1 cellular context compared by ENCODE assay signal in the genomic region with DNA sequence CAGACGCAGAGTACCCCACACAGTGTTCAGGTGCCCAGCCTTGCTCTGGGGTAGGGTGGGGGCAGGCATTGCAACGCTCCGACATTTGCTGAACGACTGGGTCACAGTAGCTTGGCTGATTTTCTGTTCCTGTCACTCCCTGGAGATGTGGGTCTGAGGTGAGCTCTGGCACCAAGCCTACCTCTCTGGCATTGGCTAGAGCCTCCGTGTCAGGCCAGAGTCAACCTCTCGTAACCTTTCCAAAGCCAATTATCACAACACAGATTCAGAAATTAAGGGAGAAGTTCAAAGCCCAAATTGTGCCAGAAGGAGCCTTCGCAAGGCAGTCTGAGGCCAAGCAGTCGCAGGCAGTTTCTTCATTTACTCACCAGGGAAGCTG.
TF ChIP-seq lines count a peak whose summit lies in the region.

No MANE protein-coding gene starts in this region.

TF ChIP-seq in GM23338, 12 proteins besides CTCF, POLR2A, EP300 and RAD21:
- TF ChIP-seq POLR2AphosphoS5 (IDR thresholded peaks at IDR 0.05; ENCODE audit: low read depth) (no peak), EZH2phosphoT487 (IDR thresholded peaks at IDR 0.05; ENCODE audit: unreplicated experiment) (no peak), REST (IDR thresholded peaks at IDR 0.05; ENCODE audit: unreplicated experiment) (no peak), EZH2 (IDR thresholded peaks at IDR 0.05; ENCODE audit: low read depth, unreplicated experiment) (no peak), STAT1 (IDR thresholded peaks at IDR 0.05; ENCODE audit: unreplicated experiment) (no peak), ZNF114 (CRISPR knock-in tag; IDR thresholded peaks at IDR 0.05) (no peak), JUNB (IDR thresholded peaks at IDR 0.05; ENCODE audit: unreplicated experiment) (no peak), NANOG (IDR thresholded peaks at IDR 0.05; ENCODE audit: borderline replicate concordance) (no peak), CREB1 (CRISPR knock-in tag; IDR thresholded peaks at IDR 0.05; ENCODE audit: low read depth) (no peak), ZNF331 (CRISPR knock-in tag; IDR thresholded peaks at IDR 0.05; ENCODE audit: low read depth) (no peak)
- TF ChIP-seq, protein P1, sequence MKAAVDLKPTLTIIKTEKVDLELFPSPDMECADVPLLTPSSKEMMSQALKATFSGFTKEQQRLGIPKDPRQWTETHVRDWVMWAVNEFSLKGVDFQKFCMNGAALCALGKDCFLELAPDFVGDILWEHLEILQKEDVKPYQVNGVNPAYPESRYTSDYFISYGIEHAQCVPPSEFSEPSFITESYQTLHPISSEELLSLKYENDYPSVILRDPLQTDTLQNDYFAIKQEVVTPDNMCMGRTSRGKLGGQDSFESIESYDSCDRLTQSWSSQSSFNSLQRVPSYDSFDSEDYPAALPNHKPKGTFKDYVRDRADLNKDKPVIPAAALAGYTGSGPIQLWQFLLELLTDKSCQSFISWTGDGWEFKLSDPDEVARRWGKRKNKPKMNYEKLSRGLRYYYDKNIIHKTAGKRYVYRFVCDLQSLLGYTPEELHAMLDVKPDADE (IDR thresholded peaks at IDR 0.05): no peak
- TF ChIP-seq, protein P2, sequence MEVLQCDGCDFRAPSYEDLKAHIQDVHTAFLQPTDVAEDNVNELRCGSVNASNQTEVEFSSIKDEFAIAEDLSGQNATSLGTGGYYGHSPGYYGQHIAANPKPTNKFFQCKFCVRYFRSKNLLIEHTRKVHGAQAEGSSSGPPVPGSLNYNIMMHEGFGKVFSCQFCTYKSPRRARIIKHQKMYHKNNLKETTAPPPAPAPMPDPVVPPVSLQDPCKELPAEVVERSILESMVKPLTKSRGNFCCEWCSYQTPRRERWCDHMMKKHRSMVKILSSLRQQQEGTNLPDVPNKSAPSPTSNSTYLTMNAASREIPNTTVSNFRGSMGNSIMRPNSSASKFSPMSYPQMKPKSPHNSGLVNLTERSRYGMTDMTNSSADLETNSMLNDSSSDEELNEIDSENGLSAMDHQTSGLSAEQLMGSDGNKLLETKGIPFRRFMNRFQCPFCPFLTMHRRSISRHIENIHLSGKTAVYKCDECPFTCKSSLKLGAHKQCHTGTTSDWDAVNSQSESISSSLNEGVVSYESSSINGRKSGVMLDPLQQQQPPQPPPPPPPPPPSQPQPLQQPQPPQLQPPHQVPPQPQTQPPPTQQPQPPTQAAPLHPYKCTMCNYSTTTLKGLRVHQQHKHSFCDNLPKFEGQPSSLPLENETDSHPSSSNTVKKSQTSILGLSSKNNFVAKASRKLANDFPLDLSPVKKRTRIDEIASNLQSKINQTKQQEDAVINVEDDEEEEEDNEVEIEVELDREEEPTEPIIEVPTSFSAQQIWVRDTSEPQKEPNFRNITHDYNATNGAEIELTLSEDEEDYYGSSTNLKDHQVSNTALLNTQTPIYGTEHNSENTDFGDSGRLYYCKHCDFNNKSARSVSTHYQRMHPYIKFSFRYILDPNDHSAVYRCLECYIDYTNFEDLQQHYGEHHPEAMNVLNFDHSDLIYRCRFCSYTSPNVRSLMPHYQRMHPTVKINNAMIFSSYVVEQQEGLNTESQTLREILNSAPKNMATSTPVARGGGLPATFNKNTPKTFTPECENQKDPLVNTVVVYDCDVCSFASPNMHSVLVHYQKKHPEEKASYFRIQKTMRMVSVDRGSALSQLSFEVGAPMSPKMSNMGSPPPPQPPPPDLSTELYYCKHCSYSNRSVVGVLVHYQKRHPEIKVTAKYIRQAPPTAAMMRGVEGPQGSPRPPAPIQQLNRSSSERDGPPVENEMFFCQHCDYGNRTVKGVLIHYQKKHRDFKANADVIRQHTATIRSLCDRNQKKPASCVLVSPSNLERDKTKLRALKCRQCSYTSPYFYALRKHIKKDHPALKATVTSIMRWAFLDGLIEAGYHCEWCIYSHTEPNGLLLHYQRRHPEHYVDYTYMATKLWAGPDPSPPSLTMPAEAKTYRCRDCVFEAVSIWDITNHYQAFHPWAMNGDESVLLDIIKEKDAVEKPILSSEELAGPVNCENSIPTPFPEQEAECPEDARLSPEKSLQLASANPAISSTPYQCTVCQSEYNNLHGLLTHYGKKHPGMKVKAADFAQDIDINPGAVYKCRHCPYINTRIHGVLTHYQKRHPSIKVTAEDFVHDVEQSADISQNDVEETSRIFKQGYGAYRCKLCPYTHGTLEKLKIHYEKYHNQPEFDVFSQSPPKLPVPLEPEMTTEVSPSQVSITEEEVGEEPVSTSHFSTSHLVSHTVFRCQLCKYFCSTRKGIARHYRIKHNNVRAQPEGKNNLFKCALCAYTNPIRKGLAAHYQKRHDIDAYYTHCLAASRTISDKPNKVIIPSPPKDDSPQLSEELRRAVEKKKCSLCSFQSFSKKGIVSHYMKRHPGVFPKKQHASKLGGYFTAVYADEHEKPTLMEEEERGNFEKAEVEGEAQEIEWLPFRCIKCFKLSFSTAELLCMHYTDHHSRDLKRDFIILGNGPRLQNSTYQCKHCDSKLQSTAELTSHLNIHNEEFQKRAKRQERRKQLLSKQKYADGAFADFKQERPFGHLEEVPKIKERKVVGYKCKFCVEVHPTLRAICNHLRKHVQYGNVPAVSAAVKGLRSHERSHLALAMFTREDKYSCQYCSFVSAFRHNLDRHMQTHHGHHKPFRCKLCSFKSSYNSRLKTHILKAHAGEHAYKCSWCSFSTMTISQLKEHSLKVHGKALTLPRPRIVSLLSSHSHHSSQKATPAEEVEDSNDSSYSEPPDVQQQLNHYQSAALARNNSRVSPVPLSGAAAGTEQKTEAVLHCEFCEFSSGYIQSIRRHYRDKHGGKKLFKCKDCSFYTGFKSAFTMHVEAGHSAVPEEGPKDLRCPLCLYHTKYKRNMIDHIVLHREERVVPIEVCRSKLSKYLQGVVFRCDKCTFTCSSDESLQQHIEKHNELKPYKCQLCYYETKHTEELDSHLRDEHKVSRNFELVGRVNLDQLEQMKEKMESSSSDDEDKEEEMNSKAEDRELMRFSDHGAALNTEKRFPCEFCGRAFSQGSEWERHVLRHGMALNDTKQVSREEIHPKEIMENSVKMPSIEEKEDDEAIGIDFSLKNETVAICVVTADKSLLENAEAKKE (CRISPR knock-in tag; IDR thresholded peaks at IDR 0.05): no peak
